1 cellular context compared by ENCODE assay signal in genomic region chr14:93295541-93296220, GRCh38.
TF ChIP-seq lines count a peak whose summit lies in the region.

No MANE protein-coding gene starts in this region.

TF ChIP-seq in GM23338, 12 proteins besides CTCF, POLR2A, EP300 and RAD21 (continued from another document):
- TF ChIP-seq ZNF462 (CRISPR knock-in tag; IDR thresholded peaks at IDR 0.05) (no peak), JUNB (IDR thresholded peaks at IDR 0.05; ENCODE audit: unreplicated experiment) (no peak), EZH2 (IDR thresholded peaks at IDR 0.05; ENCODE audit: low read depth, unreplicated experiment) (no peak), NANOG (IDR thresholded peaks at IDR 0.05; ENCODE audit: borderline replicate concordance) (no peak), ETS1 (IDR thresholded peaks at IDR 0.05) (no peak), EZH2phosphoT487 (IDR thresholded peaks at IDR 0.05; ENCODE audit: unreplicated experiment) (no peak), ZNF114 (CRISPR knock-in tag; IDR thresholded peaks at IDR 0.05) (no peak)
